21 cellular contexts compared by ENCODE assay signal in genomic region chr9:13020141-13020540, GRCh38.
"Had no signal": no experiment of that assay in that cellular context is flagged by ENCODE, and none has a peak within 500 bp of the region (broad histone marks: within the 10 kb centered on the region; RNA-seq: fewer than 3 reads in every experiment).

No MANE protein-coding gene starts in this region.

- H3K4me3 ChIP-seq: ascending aorta, gastroesophageal sphincter, mucosa of descending colon, SK-N-MC, thyroid gland had no signal

- H3K4me1 ChIP-seq: ascending aorta, gastroesophageal sphincter, heart left ventricle, parathyroid adenoma, thyroid gland had no signal

- H2AFZ ChIP-seq: parathyroid adenoma had no signal

- H3K27ac ChIP-seq: ascending aorta, epithelial cell of prostate, gastroesophageal sphincter, heart left ventricle, neutrophil, parathyroid adenoma, SK-N-MC, thyroid gland had no signal

- ATAC-seq: activated CD8-positive, alpha-beta T cell treated with anti-CD3 and anti-CD28 coated beads for 36 hours; activated naive CD8-positive, alpha-beta T cell treated with anti-CD3 and anti-CD28 coated beads, Interleukin-2, amount 50 U/mL, for 24 hours; activated T-helper 17 cell treated with anti-CD3 and anti-CD28 coated beads, Interleukin-2, amount 50 U/mL, for 72 hours; gastroesophageal sphincter; heart left ventricle; left ventricle myocardium superior; mucosa of descending colon; naive thymus-derived CD8-positive, alpha-beta T cell; sciatic nerve; T-cell had no signal

- H3K79me2 ChIP-seq: parathyroid adenoma had no signal

- H3K9ac ChIP-seq: parathyroid adenoma had no signal

- DNase-seq: activated CD4-positive, alpha-beta T cell treated with anti-CD3 and anti-CD28 coated beads, Interleukin-2, amount 10 ng/mL, durations not matched to agents 24 days and 14 days; activated CD8-positive, alpha-beta T cell treated with anti-CD3 and anti-CD28 coated beads for 36 hours; activated naive CD4-positive, alpha-beta T cell treated with Interleukin-2 at 50 U/mL for 16 hours; activated naive CD8-positive, alpha-beta T cell treated with anti-CD3 and anti-CD28 coated beads, Interleukin-2, amount 50 U/mL, for 24 hours; activated T-cell treated with anti-CD3 and anti-CD28 coated beads, Interleukin-2, amount 50 U/mL, for 1 hour; heart left ventricle; left ventricle myocardium superior; mucosa of descending colon; naive thymus-derived CD8-positive, alpha-beta T cell; stimulated activated CD8-positive, alpha-beta memory T cell treated with anti-CD3 and anti-CD28 coated beads, Interleukin-4, amount 100 ng/mL, for 48 hours; stimulated activated naive CD4-positive, alpha-beta T cell; T-cell; thyroid gland had no signal

- H3K36me3 ChIP-seq: ascending aorta, gastroesophageal sphincter, heart left ventricle, neutrophil, thyroid gland had no signal

- H3K27me3 ChIP-seq: ascending aorta, gastroesophageal sphincter, heart left ventricle, neutrophil, thyroid gland had no signal

- H3K9me3 ChIP-seq: ascending aorta, gastroesophageal sphincter, heart left ventricle, mucosa of descending colon, neutrophil, thyroid gland had no signal
